28 cellular contexts compared by ENCODE assay signal in genomic region chr16:19574625-19575024, GRCh38.
"Had no signal": no experiment of that assay in that cellular context is flagged by ENCODE, and none has a peak within 500 bp of the region (broad histone marks: within the 10 kb centered on the region; RNA-seq: fewer than 3 reads in every experiment).

No MANE protein-coding gene starts in this region.

- H3K9me3 ChIP-seq: colonic mucosa, esophagus squamous epithelium, heart right ventricle, mucosa of descending colon, neutrophil, pancreas, stomach, thoracic aorta, tibial nerve, upper lobe of left lung had no signal

- H3K4me3 ChIP-seq: colonic mucosa, esophagus squamous epithelium, heart right ventricle, mucosa of descending colon, pancreas, stomach, thoracic aorta, tibial nerve, upper lobe of left lung had no signal

- H3K36me3 ChIP-seq: colonic mucosa had no signal

- H3K27me3 ChIP-seq: colonic mucosa, esophagus squamous epithelium, heart right ventricle, neutrophil, pancreas, stomach, tibial nerve, upper lobe of left lung had no signal

- H3K4me1 Mint-ChIP-seq: mesothelial cell of epicardium; naive B cell; stimulated activated effector memory CD8-positive, alpha-beta T cell treated with anti-CD3 and anti-CD28 coated beads, Interleukin-12 subunit alpha, Interleukin-12 subunit beta, amount 100 ng/mL, for 72 hours had no signal

- H3K27ac Mint-ChIP-seq: dendritic cell treated with granulocyte-macrophage colony-stimulating factor and Interleukin-4, amounts not matched to agents 40 ng/mL and 50 ng/mL, for 4 days; mesothelial cell of epicardium; naive B cell; natural killer cell treated with Interleukin-12 subunit alpha and Interleukin-12 subunit beta and Interleukin-15 and Interleukin-18, amount 100 ng/mL, for 72 hours; stimulated activated effector memory CD8-positive, alpha-beta T cell treated with anti-CD3 and anti-CD28 coated beads, Interleukin-12 subunit alpha, Interleukin-12 subunit beta, amount 100 ng/mL, for 72 hours had no signal

- ATAC-seq: mucosa of descending colon; natural killer cell treated with Interleukin-12 subunit alpha and Interleukin-12 subunit beta and Interleukin-15 and Interleukin-18, amount 100 ng/mL, for 72 hours; pancreas; sciatic nerve; stimulated activated effector memory CD8-positive, alpha-beta T cell treated with anti-CD3 and anti-CD28 coated beads, Interleukin-12 subunit alpha, Interleukin-12 subunit beta, amount 100 ng/mL, for 72 hours had no signal

- H3K27ac ChIP-seq: colonic mucosa, esophagus squamous epithelium, neutrophil, pancreas, stomach, thoracic aorta, tibial nerve, upper lobe of left lung had no signal

- H3K9me3 Mint-ChIP-seq: dendritic cell treated with granulocyte-macrophage colony-stimulating factor and Interleukin-4, amounts not matched to agents 40 ng/mL and 50 ng/mL, for 4 days; natural killer cell treated with Interleukin-12 subunit alpha and Interleukin-12 subunit beta and Interleukin-15 and Interleukin-18, amount 100 ng/mL, for 72 hours; neural crest cell; stimulated activated effector memory CD8-positive, alpha-beta T cell treated with anti-CD3 and anti-CD28 coated beads, Interleukin-12 subunit alpha, Interleukin-12 subunit beta, amount 100 ng/mL, for 72 hours had no signal

- H3K4me3 Mint-ChIP-seq: dendritic cell treated with granulocyte-macrophage colony-stimulating factor and Interleukin-4, amounts not matched to agents 40 ng/mL and 50 ng/mL, for 4 days; mesothelial cell of epicardium; naive B cell; natural killer cell treated with Interleukin-12 subunit alpha and Interleukin-12 subunit beta and Interleukin-15 and Interleukin-18, amount 100 ng/mL, for 72 hours; neural crest cell; stimulated activated effector memory CD8-positive, alpha-beta T cell treated with anti-CD3 and anti-CD28 coated beads, Interleukin-12 subunit alpha, Interleukin-12 subunit beta, amount 100 ng/mL, for 72 hours had no signal

- H3K4me1 ChIP-seq: colonic mucosa, esophagus squamous epithelium, pancreas, stomach, upper lobe of left lung had no signal

- DNase-seq: colonic mucosa; effector memory CD4-positive, alpha-beta T cell; esophagus squamous epithelium; foreskin melanocyte; glutamatergic neuron; heart right ventricle; hippocampal formation; islet precursor cell; kidney glomerular epithelial cell; mesenchymal stem cell; mucosa of descending colon; naive B cell; pancreas; retina; stimulated activated CD4-positive, alpha-beta T cell treated with anti-CD3 and anti-CD28 coated beads, Interleukin-2, amount 100 ng/mL, for 24 hours; stimulated activated CD4-positive, alpha-beta T cell treated with anti-CD3 and anti-CD28 coated beads, Interleukin-4, amount 100 ng/mL, for 24 hours; stimulated activated naive CD4-positive, alpha-beta T cell treated with Interleukin-2 at 50 U/mL for 16 hours; stomach; upper lobe of left lung had no signal

- H3K27me3 Mint-ChIP-seq: dendritic cell treated with granulocyte-macrophage colony-stimulating factor and Interleukin-4, amounts not matched to agents 40 ng/mL and 50 ng/mL, for 4 days; naive B cell; natural killer cell treated with Interleukin-12 subunit alpha and Interleukin-12 subunit beta and Interleukin-15 and Interleukin-18, amount 100 ng/mL, for 72 hours had no signal
